ENCODE assay signal across 17 cellular contexts in the genomic region with DNA sequence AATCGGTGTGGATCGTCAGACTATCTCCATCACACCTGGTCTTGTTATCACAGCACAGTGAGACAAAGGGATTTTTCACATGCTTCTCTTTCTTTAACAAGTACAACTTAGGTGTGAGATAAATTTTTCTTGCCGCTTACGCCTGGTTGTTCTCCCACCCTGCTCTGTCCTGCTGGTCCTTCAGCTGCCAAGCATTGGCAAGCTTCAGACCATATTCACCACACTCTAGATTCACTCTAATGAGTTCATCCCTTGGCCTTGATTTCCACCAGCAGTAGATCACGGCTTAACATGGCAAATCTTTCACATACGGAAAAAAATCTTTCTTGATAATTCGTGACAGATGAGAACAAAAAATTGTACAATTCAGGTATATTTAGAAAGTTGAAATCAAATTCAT. TPM values are rescaled to one million over a fixed set of nuclear protein-coding genes. Genes with fewer than 3 reads are reported as not detected.
DNase-seq lines count a peak whose midpoint lies in the region; ATAC-seq and TF ChIP-seq lines count a peak whose summit lies in the region.
"Had no signal": no experiment of that assay in that cellular context is flagged by ENCODE, and none has a peak within 500 bp of the region (broad histone marks: within the 10 kb centered on the region; RNA-seq: fewer than 3 reads in every experiment).

No MANE protein-coding gene starts in this region.

- DNase-seq in SK-N-SH (no peak), chondrocyte (ENCODE audit: low spot score) (no peak), neural crest cell (ENCODE audit: low read depth, low spot score) (no peak), adrenal gland (no peak), HK-2 (ENCODE audit: unreplicated experiment) (no peak)
- DNase-seq: CD4-positive, alpha-beta memory T cell; DMS153; DMS79; GOT3; H9; KG1 had no signal

- H3K27me3 Mint-ChIP-seq in chondrocyte (ENCODE audit: low read depth), result no peaks in the 10 kb centered on the region
- H3K27me3 Mint-ChIP-seq in neural crest cell (ENCODE audit: low read depth), result no peaks in the 10 kb centered on the region

- H3K9me3 ChIP-seq in SK-N-SH (no peaks in the 10 kb centered on the region), adrenal gland (replicated peaks in 1 of 3) (no peaks in the 10 kb centered on the region)
- H3K9me3 ChIP-seq: BLaER1 had no signal

- intact Hi-C loops in adrenal gland (cut with DNase I), result no loop called here

- no peak overlapping the region for H3K9ac ChIP-seq in SK-N-SH
- H3K9ac ChIP-seq: BLaER1 had no signal

- H3K36me3 Mint-ChIP-seq in chondrocyte (ENCODE audit: low read depth), result peaks cover 4% of the 10 kb centered on the region
- H3K36me3 Mint-ChIP-seq in neural crest cell (ENCODE audit: low read depth), result peaks cover 2% of the 10 kb centered on the region
- H3K36me3 Mint-ChIP-seq: CD14-positive monocyte; CD4-positive, alpha-beta memory T cell had no signal

- 56% methylated on average over 7 of the region's 7 CpGs for WGBS in SK-N-SH (ENCODE audit: low lambda C conversion rate)
- 80 to 88% (median 82%) methylated on average over 7 of the region's 7 CpGs for WGBS in adrenal gland, 4 donors

- H3K27ac ChIP-seq in SK-N-SH (ENCODE audit: low read depth in 2 of 2, low read length in 1 of 2) (peak overlapping the region in 1 of 2 experiments; percentile 37; a peak in 1 of 4 replicates), adrenal gland (no peak overlapping the region)
- H3K27ac ChIP-seq: 22Rv1, BLaER1 had no signal

- no peaks in the 10 kb centered on the region for H3K27me3 ChIP-seq in SK-N-SH (ENCODE audit: insufficient read depth)
- no peaks in the 10 kb centered on the region for H3K27me3 ChIP-seq in adrenal gland
- H3K27me3 ChIP-seq: BLaER1 had no signal

- H3K36me3 ChIP-seq in SK-N-SH (replicated peaks in 1 of 2; ENCODE audit: control insufficient read depth in 1 of 2, insufficient read depth in 2 of 2, low read length in 1 of 2) (no peaks in the 10 kb centered on the region), adrenal gland (replicated peaks in 1 of 2) (no peaks in the 10 kb centered on the region)
- H3K36me3 ChIP-seq: BLaER1 had no signal

- CTCF ChIA-PET in SK-N-SH (lab: Yijun Ruan, JAX), result interaction anchor here (1.5 kb wide), 1 partner anchor 1058 kb away, joined by 4 read pairs; no protein-coding TSS in a partner anchor

- peak overlapping the region; percentile 32; the same call in 1 of the 2 replicates for H3K4me2 ChIP-seq in SK-N-SH
- H3K4me2 ChIP-seq: BLaER1 had no signal

- POLR2A ChIA-PET in SK-N-SH (lab: Yijun Ruan, JAX), result no interaction called here

- TF ChIP-seq EP300 in SK-N-SH (IDR thresholded peaks at IDR 0.05; ENCODE audit: borderline replicate concordance in 1 of 2, low read depth in 1 of 2, low read length in 1 of 2), result no peak

- TF ChIP-seq CTCF in SK-N-SH (IDR thresholded peaks at IDR 0.05) (no peak), chondrocyte (IDR thresholded peaks at IDR 0.05) (no peak), neural crest cell (conservative IDR thresholded peaks at IDR 0.05) (no peak), adrenal gland (IDR thresholded peaks at IDR 0.05) (no peak)

- H3K4me1 ChIP-seq in SK-N-SH (ENCODE audit: control insufficient read depth in 1 of 2, insufficient read depth in 2 of 2, low read depth in 1 of 2, low read length in 1 of 2) (peaks cover 0 to 11% of the 10 kb centered on the region in 2 experiments; a peak in 1 of 4 replicates), adrenal gland (replicated peaks in 1 of 2) (no peaks in the 10 kb centered on the region)
- H3K4me1 ChIP-seq: BLaER1 had no signal

- TF ChIP-seq RAD21 in SK-N-SH (IDR thresholded peaks at IDR 0.05; ENCODE audit: low read length), result no peak

- no peak for TF ChIP-seq POLR2A in adrenal gland (IDR thresholded peaks at IDR 0.05)

- H2AFZ ChIP-seq in SK-N-SH (ENCODE audit: low read depth), result no peak overlapping the region

- peaks cover 33% of the 10 kb centered on the region for H3K4me1 Mint-ChIP-seq in chondrocyte (ENCODE audit: low read depth)
- peaks cover 15% of the 10 kb centered on the region for H3K4me1 Mint-ChIP-seq in neural crest cell
- H3K4me1 Mint-ChIP-seq: CD14-positive monocyte; CD4-positive, alpha-beta memory T cell had no signal

- H3K9me2 ChIP-seq in SK-N-SH, result no peaks in the 10 kb centered on the region

- ATAC-seq in SK-N-SH treated with all-trans-retinoic acid at 6 μM for 48 hours (no peak), GM18517 (IDR thresholded peaks at IDR 0.05; ENCODE audit: unreplicated experiment) (no peak)
- ATAC-seq: GM12878 had no signal

- H3K9me3 Mint-ChIP-seq in chondrocyte (ENCODE audit: low read depth), result no peaks in the 10 kb centered on the region
- peaks cover 2% of the 10 kb centered on the region for H3K9me3 Mint-ChIP-seq in neural crest cell
- H3K9me3 Mint-ChIP-seq: H9 had no signal

- H3K79me2 ChIP-seq in SK-N-SH (ENCODE audit: insufficient read depth), result no peaks in the 10 kb centered on the region; the same call in 1 of the 2 replicates

- peaks cover 3% of the 10 kb centered on the region for H3F3A ChIP-seq in SK-N-SH (replicated peaks; ENCODE audit: insufficient read depth)

- H3K4me3 Mint-ChIP-seq in chondrocyte (ENCODE audit: unreplicated experiment) (no peak overlapping the region), neural crest cell (no peak overlapping the region)
- H3K4me3 Mint-ChIP-seq: CD14-positive monocyte; CD4-positive, alpha-beta memory T cell; H9 had no signal

- H4K20me1 ChIP-seq in SK-N-SH (ENCODE audit: insufficient read depth), result no peaks in the 10 kb centered on the region
- H4K20me1 ChIP-seq: BLaER1 had no signal

- peak overlapping the region; percentile 28 for H3K27ac Mint-ChIP-seq in chondrocyte (ENCODE audit: unreplicated experiment)
- H3K27ac Mint-ChIP-seq in neural crest cell (ENCODE audit: unreplicated experiment), result peak overlapping the region; percentile 54
- H3K27ac Mint-ChIP-seq: CD14-positive monocyte; CD4-positive, alpha-beta memory T cell; H9 had no signal

- H3K4me3 ChIP-seq in SK-N-SH (ENCODE audit: low read depth in 2 of 2, low read length in 1 of 2), result no peak overlapping the region
- H3K4me3 ChIP-seq in adrenal gland, result no peak overlapping the region
- H3K4me3 ChIP-seq: BLaER1, GM12878 had no signal

TF ChIP-seq in SK-N-SH, 30 proteins besides CTCF, POLR2A, EP300 and RAD21 (continues in another document):
- no peak for TF ChIP-seq TAF1 (IDR thresholded peaks at IDR 0.05; ENCODE audit: borderline replicate concordance, low read depth, low read length)
- TF ChIP-seq GABPA (IDR thresholded peaks at IDR 0.05; ENCODE audit: low read depth), result no peak
- TF ChIP-seq RCOR1 (IDR thresholded peaks at IDR 0.05; ENCODE audit: low read length), result no peak
- TF ChIP-seq, protein P1, sequence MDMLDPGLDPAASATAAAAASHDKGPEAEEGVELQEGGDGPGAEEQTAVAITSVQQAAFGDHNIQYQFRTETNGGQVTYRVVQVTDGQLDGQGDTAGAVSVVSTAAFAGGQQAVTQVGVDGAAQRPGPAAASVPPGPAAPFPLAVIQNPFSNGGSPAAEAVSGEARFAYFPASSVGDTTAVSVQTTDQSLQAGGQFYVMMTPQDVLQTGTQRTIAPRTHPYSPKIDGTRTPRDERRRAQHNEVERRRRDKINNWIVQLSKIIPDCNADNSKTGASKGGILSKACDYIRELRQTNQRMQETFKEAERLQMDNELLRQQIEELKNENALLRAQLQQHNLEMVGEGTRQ (IDR thresholded peaks at IDR 0.05; ENCODE audit: borderline replicate concordance, low read depth, low read length), result no peak

TF ChIP-seq in SK-N-SH treated with all-trans-retinoic acid at 6 μM for 48 hours, 23 proteins besides CTCF, POLR2A, EP300 and RAD21:
- TF ChIP-seq SNAI2 (CRISPR knock-in tag; IDR thresholded peaks at IDR 0.05) (no peak), ARNTL (CRISPR knock-in tag; IDR thresholded peaks at IDR 0.05; ENCODE audit: borderline replicate concordance, low read depth) (no peak), RARB (CRISPR knock-in tag; IDR thresholded peaks at IDR 0.05) (no peak), ISL1 (CRISPR knock-in tag; IDR thresholded peaks at IDR 0.05) (no peak), TCF4 (CRISPR knock-in tag; IDR thresholded peaks at IDR 0.05; ENCODE audit: borderline replicate concordance) (no peak), GLIS3 (CRISPR knock-in tag; IDR thresholded peaks at IDR 0.05) (no peak), ZC3H10 (CRISPR knock-in tag; IDR thresholded peaks at IDR 0.05) (no peak), TOX (CRISPR knock-in tag; IDR thresholded peaks at IDR 0.05; ENCODE audit: borderline replicate concordance) (no peak), CSDC2 (CRISPR knock-in tag; IDR thresholded peaks at IDR 0.05) (no peak)
- TF ChIP-seq, protein P2, sequence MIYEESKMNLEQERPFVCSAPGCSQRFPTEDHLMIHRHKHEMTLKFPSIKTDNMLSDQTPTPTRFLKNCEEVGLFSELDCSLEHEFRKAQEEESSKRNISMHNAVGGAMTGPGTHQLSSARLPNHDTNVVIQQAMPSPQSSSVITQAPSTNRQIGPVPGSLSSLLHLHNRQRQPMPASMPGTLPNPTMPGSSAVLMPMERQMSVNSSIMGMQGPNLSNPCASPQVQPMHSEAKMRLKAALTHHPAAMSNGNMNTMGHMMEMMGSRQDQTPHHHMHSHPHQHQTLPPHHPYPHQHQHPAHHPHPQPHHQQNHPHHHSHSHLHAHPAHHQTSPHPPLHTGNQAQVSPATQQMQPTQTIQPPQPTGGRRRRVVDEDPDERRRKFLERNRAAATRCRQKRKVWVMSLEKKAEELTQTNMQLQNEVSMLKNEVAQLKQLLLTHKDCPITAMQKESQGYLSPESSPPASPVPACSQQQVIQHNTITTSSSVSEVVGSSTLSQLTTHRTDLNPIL (CRISPR knock-in tag; IDR thresholded peaks at IDR 0.05; ENCODE audit: low read depth), result no peak

RNA-seq across cellular contexts. Expression of a gene that starts 33.5 kb away (rescaled TPM):
- polyA plus RNA-seq in SK-N-SH (2012; rRNA removed), result 12.1 and 16.7 TPM in 2 replicates
- 7.5 and 9.2 TPM in 2 replicates for polyA plus RNA-seq in SK-N-SH (2012; cell fraction: cytosol; rRNA removed)
- polyA plus RNA-seq in SK-N-SH (2012; cell fraction: nucleus; rRNA removed), result 16.7 and 28.3 TPM in 2 replicates
- 37.1 to 55.1 TPM (median 39.2 TPM) in 3 replicates for total RNA-seq in chondrocyte
- total RNA-seq in neural crest cell, result 28.0 and 34.6 TPM in 2 replicates
- 10 to 100 TPM in 1 of 8 donors, 1 to 10 TPM in 7; 1.8 to 10.8 (median 5.6) TPM for total RNA-seq in adrenal gland
- 10 to 100 TPM in 1 of 3 donors, 1 to 10 TPM in 2; 4.0 to 14.9 (median 8.5) TPM for polyA plus RNA-seq in adrenal gland
- total RNA-seq: CD4-positive, alpha-beta memory T cell; GM12878; H9 had no signal
- polyA plus RNA-seq: CD14-positive monocyte; CD4-positive, alpha-beta memory T cell; GM12878 had no signal
